ENCODE assay signal across 8 cellular contexts in genomic region chr7:131502810-131503545, GRCh38. TPM values are rescaled to one million over a fixed set of nuclear protein-coding genes. Genes with fewer than 3 reads are reported as not detected.
A peak's percentile ranks its signal among the peaks of the same experiment; 100 is the strongest.
DNase-seq lines count a peak whose midpoint lies in the region; ATAC-seq, FAIRE-seq and TF ChIP-seq lines count a peak whose summit lies in the region.

No MANE protein-coding gene starts in this region.

- no peak overlapping the region for H3K9ac ChIP-seq in astrocyte (ENCODE audit: low read length)

- peaks cover 5% of the 10 kb centered on the region for H3K36me3 Mint-ChIP-seq in astrocyte (ENCODE audit: low read depth, unreplicated experiment)

- 73% methylated on average over 10 of the region's 10 CpGs for WGBS in hepatocyte (ENCODE audit: low lambda C conversion rate, missing lambda C conversion rate)
- 39 to 48% methylated on average over 10 of the region's 10 CpGs for WGBS in tibial nerve, 2 donors

- no peak for FAIRE-seq in astrocyte (lab: Jason Lieb, UNC)

- H3K36me3 ChIP-seq in astrocyte (ENCODE audit: insufficient read depth, low read length) (peaks cover 2% of the 10 kb centered on the region), hepatocyte (replicated peaks; ENCODE audit: insufficient read depth, low read depth) (no peaks in the 10 kb centered on the region), tibial nerve (peaks cover 0 to 20% (median 0%) of the 10 kb centered on the region in 3 donors)

- H3K9me3 Mint-ChIP-seq in astrocyte (ENCODE audit: unreplicated experiment): no peaks in the 10 kb centered on the region

- H3K4me2 ChIP-seq in astrocyte (ENCODE audit: low read length) (no peak overlapping the region), hepatocyte (no peak overlapping the region)

- H3K4me1 Mint-ChIP-seq in astrocyte (ENCODE audit: low read depth, unreplicated experiment): peaks cover 41% of the 10 kb centered on the region

- H3K9me2 ChIP-seq in hepatocyte (replicated peaks; ENCODE audit: insufficient read depth): no peaks in the 10 kb centered on the region

- H2AFZ ChIP-seq in astrocyte (ENCODE audit: low read depth, low read length) (no peak overlapping the region), hepatocyte (no peak overlapping the region)

- H3K27ac Mint-ChIP-seq in astrocyte (ENCODE audit: unreplicated experiment): peak overlapping the region; percentile 86

- H3K4me1 ChIP-seq in astrocyte (ENCODE audit: insufficient read depth, low read length): peaks cover 21% of the 10 kb centered on the region
- peaks cover 10% of the 10 kb centered on the region for H3K4me1 ChIP-seq in hepatocyte (ENCODE audit: insufficient read depth)
- H3K4me1 ChIP-seq in tibial nerve: peaks cover 0 to 49% (median 18%) of the 10 kb centered on the region in 4 donors

- no peak overlapping the region for H3K4me3 ChIP-seq in astrocyte (ENCODE audit: insufficient read depth, low read depth, low read length)
- no peak overlapping the region for H3K4me3 ChIP-seq in hepatocyte
- no peak overlapping the region for H3K4me3 ChIP-seq in tibial nerve

- peak; percentile 27 for DNase-seq in NCI-H2196 (lab: John Stamatoyannopoulos, UW; ENCODE audit: unreplicated experiment)
- no peak for DNase-seq in NCI-H2196 treated with DMSO at 0.1 percent for 48 hours (lab: John Stamatoyannopoulos, UW; ENCODE audit: unreplicated experiment)
- no peak for DNase-seq in astrocyte (ENCODE audit: low read depth)
- peak; percentile 76 for DNase-seq in hepatocyte (ENCODE audit: low spot score)
- DNase-seq in tibial nerve (ENCODE audit: low spot score in 2 of 2): peak in 1 of 2 donors; percentile 62
- no peak for DNase-seq in SKM-1 (lab: John Stamatoyannopoulos, UW; ENCODE audit: unreplicated experiment)
- DNase-seq in GM10266 (ENCODE audit: extremely low spot score): no peak

- H3K27me3 ChIP-seq in astrocyte (ENCODE audit: insufficient read depth, low read length) (no peaks in the 10 kb centered on the region), hepatocyte (no peaks in the 10 kb centered on the region), tibial nerve (no peaks in the 10 kb centered on the region)

- TF ChIP-seq CTCF in astrocyte (IDR thresholded peaks at IDR 0.05; ENCODE audit: insufficient read depth, low read depth, low read length): no peak
- TF ChIP-seq CTCF in hepatocyte (IDR thresholded peaks at IDR 0.05; ENCODE audit: poor library complexity): no peak
- no peak for TF ChIP-seq CTCF in tibial nerve (IDR thresholded peaks at IDR 0.05)
- no peak for TF ChIP-seq CTCF in GM10266 (IDR thresholded peaks at IDR 0.05; ENCODE audit: control insufficient read depth, insufficient read depth, low read depth, missing control alignments)

- H3K9me3 ChIP-seq in astrocyte (ENCODE audit: insufficient read depth, low read depth, low read length): no peaks in the 10 kb centered on the region
- H3K9me3 ChIP-seq in hepatocyte (ENCODE audit: low read depth): no peaks in the 10 kb centered on the region
- no peaks in the 10 kb centered on the region for H3K9me3 ChIP-seq in tibial nerve

- H3K79me2 ChIP-seq in astrocyte (ENCODE audit: insufficient read depth, low read length) (no peaks in the 10 kb centered on the region), hepatocyte (no peaks in the 10 kb centered on the region)

- H4K20me1 ChIP-seq in astrocyte (ENCODE audit: insufficient read depth, low read length) (peaks cover 24% of the 10 kb centered on the region), hepatocyte (ENCODE audit: insufficient read depth, poor library complexity, severe bottlenecking) (no peaks in the 10 kb centered on the region)

- TF ChIP-seq EP300 in tibial nerve (IDR thresholded peaks at IDR 0.05): peak in 1 of 2 donors; percentile 41

- TF ChIP-seq POLR2A in tibial nerve (IDR thresholded peaks at IDR 0.05): no peak

- no peaks in the 10 kb centered on the region for H3K27me3 Mint-ChIP-seq in astrocyte (ENCODE audit: low read depth, unreplicated experiment)

- ATAC-seq in HG02588 (IDR thresholded peaks at IDR 0.05; ENCODE audit: unreplicated experiment): no peak

- no peak overlapping the region for H3K4me3 Mint-ChIP-seq in astrocyte (ENCODE audit: unreplicated experiment)

- H3K27ac ChIP-seq in astrocyte (ENCODE audit: low read depth, low read length): no peak overlapping the region
- H3K27ac ChIP-seq in hepatocyte: peak overlapping the region; percentile 60
- H3K27ac ChIP-seq in tibial nerve: peak overlapping the region in 3 of 4 donors; percentile 44 to 79 (median 75)

RNA-seq across cellular contexts. Expression of gene PODXL, which starts 53.5 kb away (rescaled TPM):
- 29.9 and 47.1 TPM in 2 replicates for total RNA-seq in astrocyte
- total RNA-seq in hepatocyte: 52.8 and 77.3 TPM in 2 replicates
- 84.1 and 99.2 TPM in 2 replicates for polyA plus RNA-seq in hepatocyte
- 10 to 100 TPM; 12.1 to 40.8 (median 34.3) TPM for total RNA-seq in tibial nerve

Comparison
In these comparisons a context has a peak if more than half of its experiments do, and no peak if none do; other contexts are left out.
1. DNase-seq: peak in NCI-H2196 (single experiment) and hepatocyte (single experiment); none in NCI-H2196 treated with DMSO at 0.1 percent for 48 hours (single experiment), astrocyte (single experiment), SKM-1 (single experiment) and GM10266 (single experiment).